In the genomic region with DNA sequence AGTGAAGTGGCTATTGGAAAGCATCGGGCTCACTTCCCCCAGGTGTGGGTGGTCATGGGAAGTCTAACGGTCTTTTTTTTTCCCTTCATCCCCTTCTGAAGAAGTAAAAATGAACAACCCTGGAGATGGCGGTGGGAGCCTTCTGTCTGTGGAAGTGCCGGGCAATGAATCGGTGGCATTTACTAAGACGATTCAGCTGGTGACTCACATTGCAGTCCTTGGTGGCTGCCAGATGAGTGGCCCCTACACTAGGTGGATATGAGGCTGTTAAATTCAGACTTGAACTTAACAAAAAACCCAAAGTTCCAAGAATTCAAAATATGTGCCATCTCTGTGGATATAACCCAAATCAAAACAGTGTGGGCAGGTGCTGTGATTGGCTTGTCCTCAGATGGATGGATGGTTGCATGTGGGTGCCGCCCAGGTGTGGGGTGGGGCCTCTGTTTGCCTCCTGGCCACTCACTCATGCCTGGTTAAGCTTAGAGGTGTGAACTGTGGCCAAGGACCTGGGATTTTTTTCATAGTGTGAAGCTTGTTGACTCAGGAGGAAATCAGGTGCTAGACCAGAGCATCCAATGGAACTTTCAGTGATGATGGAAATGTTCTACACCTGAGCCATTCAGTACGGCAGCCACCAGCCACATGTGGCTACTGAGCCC, we compare ENCODE assay signal across 31 cellular contexts.
"Had no signal": no experiment of that assay in that cellular context is flagged by ENCODE, and none has a peak within 500 bp of the region (broad histone marks: within the 10 kb centered on the region; RNA-seq: fewer than 3 reads in every experiment).

No MANE protein-coding gene starts in this region.

- H3K4me3 ChIP-seq: ascending aorta, cardiac muscle cell, PC-9 had no signal

- H3K27ac Mint-ChIP-seq: activated CD4-positive, alpha-beta T cell treated with anti-CD3 and anti-CD28 coated beads, Interleukin-2, amount 10 ng/mL, durations not matched to agents 24 days and 14 days; activated CD8-positive, alpha-beta T cell treated with anti-CD3 and anti-CD28 coated beads for 36 hours; activated naive CD8-positive, alpha-beta T cell treated with anti-CD3 and anti-CD28 coated beads for 36 hours; activated T-cell treated with anti-CD3 and anti-CD28 coated beads, Interleukin-2, amount 50 U/mL, for 72 hours; activated T-helper 17 cell treated with anti-CD3 and anti-CD28 coated beads, Interleukin-2, amount 50 U/mL, for 72 hours had no signal

- DNase-seq: activated CD4-positive, alpha-beta T cell treated with anti-CD3 and anti-CD28 coated beads, Interleukin-2, amount 10 ng/mL, durations not matched to agents 24 days and 14 days; activated CD4-positive, alpha-beta T cell treated with anti-CD3 and anti-CD28 coated beads, Interleukin-2, amount 50 U/mL, for 4 hours; activated CD4-positive, CD25-positive, alpha-beta regulatory T cell; activated CD8-positive, alpha-beta T cell treated with anti-CD3 and anti-CD28 coated beads for 36 hours; activated effector memory CD4-positive, alpha-beta T cell treated with anti-CD3 and anti-CD28 coated beads, Interleukin-2, amount 50 U/mL, for 16 hours; activated naive CD4-positive, alpha-beta T cell; activated naive CD4-positive, alpha-beta T cell treated with anti-CD3 and anti-CD28 coated beads, Interleukin-2, amount 50 U/mL, for 16 hours; activated naive CD8-positive, alpha-beta T cell treated with anti-CD3 and anti-CD28 coated beads for 36 hours; activated T-cell treated with anti-CD3 and anti-CD28 coated beads, Interleukin-2, amount 50 U/mL, for 1 hour; activated T-cell treated with anti-CD3 and anti-CD28 coated beads, Interleukin-2, amount 50 U/mL, for 72 hours; amygdala; Kasumi-1; KG1; MM.1S; MV-4-11; NCI-H1092; NCI-H1436 treated with DMSO at 0.1 percent for 48 hours; NCI-H1694 treated with DMSO at 0.1 percent for 48 hours; NCI-H2029; NCI-H510A; NCI-H526; NCI-H748 treated with DMSO at 0.1 percent for 48 hours; NK-92 treated with Interleukin-12 subunit alpha and Interleukin-12 subunit beta, amount 100 ng/mL, for 24 hours; PC-9; Right ventricle myocardium superior; T1000; WERI-Rb-1 had no signal

- H3K36me3 Mint-ChIP-seq: activated naive CD8-positive, alpha-beta T cell treated with anti-CD3 and anti-CD28 coated beads for 36 hours had no signal

- H3K27me3 Mint-ChIP-seq: activated CD4-positive, alpha-beta T cell treated with anti-CD3 and anti-CD28 coated beads, Interleukin-2, amount 10 ng/mL, durations not matched to agents 24 days and 14 days; activated CD8-positive, alpha-beta T cell treated with anti-CD3 and anti-CD28 coated beads for 36 hours; activated naive CD8-positive, alpha-beta T cell treated with anti-CD3 and anti-CD28 coated beads for 36 hours; activated T-helper 17 cell treated with anti-CD3 and anti-CD28 coated beads, Interleukin-2, amount 50 U/mL, for 72 hours; central memory CD8-positive, alpha-beta T cell had no signal

- H3K4me3 Mint-ChIP-seq: activated CD4-positive, alpha-beta T cell treated with anti-CD3 and anti-CD28 coated beads, Interleukin-2, amount 10 ng/mL, durations not matched to agents 24 days and 14 days; activated CD8-positive, alpha-beta T cell treated with anti-CD3 and anti-CD28 coated beads for 36 hours; activated naive CD8-positive, alpha-beta T cell treated with anti-CD3 and anti-CD28 coated beads for 36 hours; activated T-cell treated with anti-CD3 and anti-CD28 coated beads, Interleukin-2, amount 50 U/mL, for 72 hours; activated T-helper 17 cell treated with anti-CD3 and anti-CD28 coated beads, Interleukin-2, amount 50 U/mL, for 72 hours; central memory CD8-positive, alpha-beta T cell had no signal

- ATAC-seq: activated CD8-positive, alpha-beta T cell treated with anti-CD3 and anti-CD28 coated beads for 36 hours; activated T-cell treated with anti-CD3 and anti-CD28 coated beads, Interleukin-2, amount 50 U/mL, for 72 hours; activated T-helper 17 cell treated with anti-CD3 and anti-CD28 coated beads, Interleukin-2, amount 50 U/mL, for 72 hours had no signal

- H3K4me1 Mint-ChIP-seq: activated CD4-positive, alpha-beta T cell treated with anti-CD3 and anti-CD28 coated beads, Interleukin-2, amount 10 ng/mL, durations not matched to agents 24 days and 14 days; activated naive CD8-positive, alpha-beta T cell treated with anti-CD3 and anti-CD28 coated beads for 36 hours; activated T-helper 17 cell treated with anti-CD3 and anti-CD28 coated beads, Interleukin-2, amount 50 U/mL, for 72 hours; central memory CD8-positive, alpha-beta T cell had no signal

- H3K9me3 Mint-ChIP-seq: activated CD4-positive, alpha-beta T cell treated with anti-CD3 and anti-CD28 coated beads, Interleukin-2, amount 10 ng/mL, durations not matched to agents 24 days and 14 days; activated CD8-positive, alpha-beta T cell treated with anti-CD3 and anti-CD28 coated beads for 36 hours; activated T-cell treated with anti-CD3 and anti-CD28 coated beads, Interleukin-2, amount 50 U/mL, for 72 hours; activated T-helper 17 cell treated with anti-CD3 and anti-CD28 coated beads, Interleukin-2, amount 50 U/mL, for 72 hours had no signal
